ENCODE assay signal across 21 cellular contexts in the genomic region with DNA sequence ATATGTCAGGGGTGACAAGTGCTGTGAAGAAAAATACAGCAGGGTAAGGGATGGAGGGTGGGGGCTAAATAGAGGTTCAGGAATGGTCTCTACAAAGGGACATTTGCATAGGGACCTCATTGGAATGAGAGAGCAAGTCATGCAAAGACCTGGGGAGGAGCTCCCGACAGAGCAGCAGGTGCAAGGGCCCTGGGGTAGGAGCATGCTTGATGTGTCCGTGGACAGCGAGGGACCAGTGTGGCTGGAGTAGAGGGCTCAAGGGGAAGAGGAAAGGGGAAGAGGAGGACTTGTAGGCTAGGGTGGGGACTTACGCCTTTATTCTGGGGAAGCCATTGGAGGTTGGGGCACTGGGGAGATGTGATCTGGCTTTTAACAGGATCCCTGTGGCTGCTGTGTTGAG. TPM values are rescaled to one million over a fixed set of nuclear protein-coding genes. Genes with fewer than 3 reads are reported as not detected.
DNase-seq lines count a peak whose midpoint lies in the region; ATAC-seq, FAIRE-seq and TF ChIP-seq lines count a peak whose summit lies in the region.
"Had no signal": no experiment of that assay in that cellular context is flagged by ENCODE, and none has a peak within 500 bp of the region (broad histone marks: within the 10 kb centered on the region; RNA-seq: fewer than 3 reads in every experiment).

No MANE protein-coding gene starts in this region.

- H3K27ac ChIP-seq in A549, result no peak overlapping the region
- H3K27ac ChIP-seq in CD8-positive, alpha-beta memory T cell (ENCODE audit: low read depth, low read length), result no peak overlapping the region

- H3K4me1 Mint-ChIP-seq in CD8-positive, alpha-beta memory T cell, result peaks cover 61 to 88% (median 75%) of the 10 kb centered on the region in 3 donors
- peaks cover 42% of the 10 kb centered on the region for H3K4me1 Mint-ChIP-seq in chondrocyte (ENCODE audit: low read depth)

- TF ChIP-seq EP300 in A549 (IDR thresholded peaks at IDR 0.05), result no peak

- no peak for TF ChIP-seq RAD21 in A549 (conservative IDR thresholded peaks at IDR 0.05 in 1 of 2, IDR thresholded peaks at IDR 0.05 in 1 of 2)

- no peaks in the 10 kb centered on the region for H3K9me3 Mint-ChIP-seq in CD8-positive, alpha-beta memory T cell
- H3K9me3 Mint-ChIP-seq in chondrocyte (ENCODE audit: low read depth), result no peaks in the 10 kb centered on the region

- ATAC-seq in A549, result no peak

- FAIRE-seq in A549 (lab: Jason Lieb, UNC), result no peak
- FAIRE-seq: frontal cortex, keratinocyte had no signal

- H3K4me3 ChIP-seq in A549, result no peak overlapping the region
- H3K4me3 ChIP-seq in CD8-positive, alpha-beta memory T cell (ENCODE audit: low read length), result no peak overlapping the region
- H3K4me3 ChIP-seq: HAP-1, lung, tibial nerve had no signal

- WGBS in A549 (ENCODE audit: missing lambda C conversion rate), result 90% methylated on average over 4 of the region's 4 CpGs

- no peaks in the 10 kb centered on the region for H3K36me3 ChIP-seq in CD8-positive, alpha-beta memory T cell (ENCODE audit: insufficient read depth, low read length)
- H3K36me3 ChIP-seq: HAP-1, tibial nerve had no signal

- H3K4me2 ChIP-seq in A549, result no peak overlapping the region

- H3K27me3 ChIP-seq in CD8-positive, alpha-beta memory T cell (ENCODE audit: insufficient read depth, low read length, poor library complexity, severe bottlenecking), result no peaks in the 10 kb centered on the region
- H3K27me3 ChIP-seq: tibial nerve had no signal

- peaks cover 0 to 21% (median 0%) of the 10 kb centered on the region in 3 donors for H3K36me3 Mint-ChIP-seq in CD8-positive, alpha-beta memory T cell
- H3K36me3 Mint-ChIP-seq in chondrocyte (ENCODE audit: low read depth), result no peaks in the 10 kb centered on the region

- no peaks in the 10 kb centered on the region for H3K27me3 Mint-ChIP-seq in CD8-positive, alpha-beta memory T cell
- H3K27me3 Mint-ChIP-seq in chondrocyte (ENCODE audit: low read depth), result no peaks in the 10 kb centered on the region

- CTCF ChIA-PET in A549 (lab: Yijun Ruan, JAX), result interaction anchor here (1.2 to 58.8 kb wide), 4 partner anchors 8 to 111 kb away, joined by 5 to 1581 read pairs (median 1486); partner anchors contain the start of genes ERBB2, NEUROD2, PGAP3 and PNMT
- CTCF ChIA-PET in CD8-positive, alpha-beta memory T cell (lab: Charles Lee), result interaction anchor here (1.5 kb wide), 1 partner anchor 11 kb away, joined by 3 read pairs; no protein-coding TSS in a partner anchor

- H3K9me3 ChIP-seq in A549, result no peaks in the 10 kb centered on the region
- H3K9me3 ChIP-seq in CD8-positive, alpha-beta memory T cell (ENCODE audit: low read length), result no peaks in the 10 kb centered on the region
- H3K9me3 ChIP-seq: HAP-1, tibial nerve had no signal

- TF ChIP-seq CTCF in A549 (IDR thresholded peaks at IDR 0.05), result no peak
- TF ChIP-seq CTCF in chondrocyte (IDR thresholded peaks at IDR 0.05), result no peak

- DNase-seq in A549 (ENCODE audit: low read depth in 1 of 2, low spot score in 1 of 2) (no peak), chondrocyte (ENCODE audit: low spot score) (no peak), NCI-H345 (lab: John Stamatoyannopoulos, UW) (no peak), HuH-7.5 (ENCODE audit: low spot score) (no peak)
- DNase-seq in CD8-positive, alpha-beta memory T cell, result no peak
- no peak for DNase-seq in stimulated activated CD4-positive, alpha-beta T cell treated with anti-CD3 and anti-CD28 coated beads, Interleukin-4, amount 100 ng/mL, for 1 hour
- DNase-seq: activated CD8-positive, alpha-beta memory T cell treated with anti-CD3 and anti-CD28 coated beads for 24 hours; DND-41; hypothalamus; MM.1S; OCI-M1; right cardiac atrium; SIG-M5; stimulated activated naive CD4-positive, alpha-beta T cell; T-helper 2 cell had no signal

- peak overlapping the region in 6 of 8 donors; percentile 38 to 92 (median 64) for H3K27ac Mint-ChIP-seq in CD8-positive, alpha-beta memory T cell
- peak overlapping the region; percentile 24 for H3K27ac Mint-ChIP-seq in chondrocyte (ENCODE audit: unreplicated experiment)

- POLR2A ChIA-PET in A549 (lab: Yijun Ruan, JAX), result interaction anchor here (0.6 kb wide), 1 partner anchor 45 kb away, joined by 3 read pairs; no protein-coding TSS in a partner anchor
- POLR2A ChIA-PET in CD8-positive, alpha-beta memory T cell (lab: Charles Lee), result no interaction called here

- H3K4me3 Mint-ChIP-seq in CD8-positive, alpha-beta memory T cell, result peak overlapping the region in 1 of 7 donors; percentile 2
- H3K4me3 Mint-ChIP-seq in chondrocyte (ENCODE audit: unreplicated experiment), result no peak overlapping the region

- peaks cover 26% of the 10 kb centered on the region for H3K4me1 ChIP-seq in A549
- H3K4me1 ChIP-seq in CD8-positive, alpha-beta memory T cell (ENCODE audit: insufficient read depth, low read length), result peaks cover 66% of the 10 kb centered on the region

- no peak for TF ChIP-seq POLR2A in A549 (IDR thresholded peaks at IDR 0.05; ENCODE audit: low read length)

TF ChIP-seq in A549, 52 proteins besides CTCF, POLR2A, EP300 and RAD21:
- TF ChIP-seq BHLHE40 (IDR thresholded peaks at IDR 0.05; ENCODE audit: low read depth, low read length) (no peak), MAZ (IDR thresholded peaks at IDR 0.05; ENCODE audit: borderline replicate concordance, low read depth, low read length) (no peak), KDM1A (IDR thresholded peaks at IDR 0.05; ENCODE audit: low read depth) (peak; percentile 45; the same call in 1 of the 2 replicates)

RNA-seq across cellular contexts. Expression of gene STARD3, which starts 5.7 kb away (rescaled TPM):
- polyA plus RNA-seq in A549 (2011; rRNA removed), result 56.0 and 60.9 TPM in 2 replicates
- polyA plus RNA-seq in A549 (2012; cell fraction: cytosol; rRNA removed), result 83.7 and 101 TPM in 2 replicates
- 261 and 339 TPM in 2 replicates for polyA plus RNA-seq in A549 (2012; cell fraction: nucleus; rRNA removed)
- 53.0 to 56.1 TPM (median 54.6 TPM) in 3 replicates for polyA plus RNA-seq in A549 (2017; fragmentation: RNase III; extraction: RNeasy Plus Mini Kit Qiagen cat#74134 plus additional on column Dnase treatment)
- 77.8 and 87.0 TPM in 2 replicates for polyA minus RNA-seq in A549 (2011; rRNA and poly(A)+ RNA removed)
- 10 to 100 TPM; 71.4 to 74.1 TPM for total RNA-seq in CD8-positive, alpha-beta memory T cell
- 44.5 TPM for polyA plus RNA-seq in CD8-positive, alpha-beta memory T cell
- 39.8 to 49.6 TPM (median 42.3 TPM) in 3 replicates for total RNA-seq in chondrocyte

RNA-seq across cellular contexts. Expression of gene PPP1R1B, which starts 15.9 kb away (rescaled TPM):
- polyA plus RNA-seq in A549 (2011; rRNA removed) (0.07 and 0.10 TPM in 2 replicates), A549 (2017; fragmentation: RNase III; extraction: RNeasy Plus Mini Kit Qiagen cat#74134 plus additional on column Dnase treatment) (not detected in 3 replicates)
- 0.03 TPM in 1 of 2 replicates, not detected in the other for polyA plus RNA-seq in A549 (2012; cell fraction: cytosol; rRNA removed)
- not detected in 2 replicates for polyA plus RNA-seq in A549 (2012; cell fraction: nucleus; rRNA removed)
- not detected in 2 replicates for polyA minus RNA-seq in A549 (2011; rRNA and poly(A)+ RNA removed)
- total RNA-seq in CD8-positive, alpha-beta memory T cell, result not detected
- polyA plus RNA-seq in CD8-positive, alpha-beta memory T cell, result not detected
- 0.12 to 0.75 TPM in 2 of 3 replicates, not detected in the other for total RNA-seq in chondrocyte

RNA-seq across cellular contexts. Expression of gene TCAP, which starts 22.5 kb away (rescaled TPM):
- 0.41 and 0.67 TPM in 2 replicates for polyA plus RNA-seq in A549 (2011; rRNA removed)
- 0.40 and 0.61 TPM in 2 replicates for polyA plus RNA-seq in A549 (2012; cell fraction: cytosol; rRNA removed)
- polyA plus RNA-seq in A549 (2012; cell fraction: nucleus; rRNA removed), result 3.7 and 4.3 TPM in 2 replicates
- polyA plus RNA-seq in A549 (2017; fragmentation: RNase III; extraction: RNeasy Plus Mini Kit Qiagen cat#74134 plus additional on column Dnase treatment), result 1.0 to 1.6 TPM (median 1.2 TPM) in 3 replicates
- polyA minus RNA-seq in A549 (2011; rRNA and poly(A)+ RNA removed), result 0.73 and 1.2 TPM in 2 replicates
- total RNA-seq in CD8-positive, alpha-beta memory T cell, result 1 to 10 TPM in 1 of 2 experiments, under 1 TPM in 1; 0.97 to 1.6 TPM
- polyA plus RNA-seq in CD8-positive, alpha-beta memory T cell, result not detected
- 0.64 to 1.3 TPM (median 0.77 TPM) in 3 replicates for total RNA-seq in chondrocyte

RNA-seq across cellular contexts. Expression of gene PNMT, which starts 25.6 kb away (rescaled TPM):
- polyA plus RNA-seq in A549 (2011; rRNA removed), result not detected in 2 replicates
- 0.05 and 0.16 TPM in 2 replicates for polyA plus RNA-seq in A549 (2012; cell fraction: cytosol; rRNA removed)
- 0.12 TPM in 1 of 2 replicates, not detected in the other for polyA plus RNA-seq in A549 (2012; cell fraction: nucleus; rRNA removed)
- polyA plus RNA-seq in A549 (2017; fragmentation: RNase III; extraction: RNeasy Plus Mini Kit Qiagen cat#74134 plus additional on column Dnase treatment), result 0.16 TPM in 1 of 3 replicates, not detected in the others
- not detected in 2 replicates for polyA minus RNA-seq in A549 (2011; rRNA and poly(A)+ RNA removed)
- not detected for total RNA-seq in CD8-positive, alpha-beta memory T cell
- polyA plus RNA-seq in CD8-positive, alpha-beta memory T cell, result 0.39 TPM
- total RNA-seq in chondrocyte, result 0.22 to 2.7 TPM (median 0.46 TPM) in 3 replicates
- polyA plus RNA-seq: keratinocyte had no signal

RNA-seq across cellular contexts. Expression of gene NEUROD2, which starts 35.0 kb away (rescaled TPM):
- polyA plus RNA-seq in A549 (2011; rRNA removed) (not detected in 2 replicates), A549 (2017; fragmentation: RNase III; extraction: RNeasy Plus Mini Kit Qiagen cat#74134 plus additional on column Dnase treatment) (not detected in 3 replicates)
- polyA plus RNA-seq in A549 (2012; cell fraction: cytosol; rRNA removed), result not detected in 2 replicates
- 0.02 and 0.04 TPM in 2 replicates for polyA plus RNA-seq in A549 (2012; cell fraction: nucleus; rRNA removed)
- not detected in 2 replicates for polyA minus RNA-seq in A549 (2011; rRNA and poly(A)+ RNA removed)
- total RNA-seq in CD8-positive, alpha-beta memory T cell, result not detected
- polyA plus RNA-seq in CD8-positive, alpha-beta memory T cell, result not detected
- total RNA-seq in chondrocyte, result not detected in 3 replicates
- total RNA-seq: lung, osteocyte, right cardiac atrium, tibial nerve had no signal
- polyA plus RNA-seq: keratinocyte, right cardiac atrium had no signal
